ENCODE assay signal across 8 cellular contexts in genomic region chr2:11123856-11124759, GRCh38. TPM values are rescaled to one million over a fixed set of nuclear protein-coding genes. Genes with fewer than 3 reads are reported as not detected.
DNase-seq lines count a peak whose midpoint lies in the region; ATAC-seq and TF ChIP-seq lines count a peak whose summit lies in the region.

No MANE protein-coding gene starts in this region.

- H3K36me3 ChIP-seq in GM06990 (ENCODE audit: control insufficient read depth, insufficient read depth, low read length) (no peaks in the 10 kb centered on the region), NT2/D1 (ENCODE audit: insufficient read depth, insufficient read length, low read length) (no peaks in the 10 kb centered on the region)

- H3K27me3 ChIP-seq in GM06990 (replicated peaks; ENCODE audit: control insufficient read depth, insufficient read depth, low read length) (peaks cover 2% of the 10 kb centered on the region), NT2/D1 (ENCODE audit: insufficient read depth, insufficient read length) (no peaks in the 10 kb centered on the region)

- H3K9ac ChIP-seq in NT2/D1 (ENCODE audit: insufficient read length, low read depth) = no peak overlapping the region

- DNase-seq in GM06990 (ENCODE audit: extremely low read depth, insufficient read length) (peak; percentile 64), NT2/D1 (ENCODE audit: low read depth, low spot score) (peak; percentile 66), activated T-cell treated with anti-CD3 and anti-CD28 coated beads for 4 hours (peak; percentile 37), non-pigmented ciliary epithelial cell (ENCODE audit: low read depth) (peak; percentile 4)
- peak; percentile 37 for DNase-seq in Jurkat, Clone E6-1 (ENCODE audit: low read depth, low spot score)

- no peaks in the 10 kb centered on the region for H3K9me3 ChIP-seq in NT2/D1 (ENCODE audit: insufficient read depth, low read length)

- peak; percentile 91 for TF ChIP-seq CTCF in GM06990 (IDR thresholded peaks at IDR 0.05; ENCODE audit: insufficient read depth, low read length, poor library complexity, severe bottlenecking)

- peak; percentile 70 for ATAC-seq in esophagus mucosa
- no peak for ATAC-seq in GM18861 (IDR thresholded peaks at IDR 0.05; ENCODE audit: unreplicated experiment)
- no peak for ATAC-seq in HG02970 (IDR thresholded peaks at IDR 0.05; ENCODE audit: low FRiP score, unreplicated experiment)

- H3K4me1 ChIP-seq in NT2/D1 (ENCODE audit: insufficient read depth, insufficient read length) = no peaks in the 10 kb centered on the region

- no peak overlapping the region for H3K4me3 ChIP-seq in GM06990 (replicated peaks; ENCODE audit: low read depth, low read length)
- H3K4me3 ChIP-seq in Jurkat, Clone E6-1 (ENCODE audit: low read length) = no peak overlapping the region
- no peak overlapping the region for H3K4me3 ChIP-seq in NT2/D1 (ENCODE audit: insufficient read length, low read depth)

RNA-seq across cellular contexts. Expression of gene SLC66A3, which starts 31.2 kb away (rescaled TPM):
- 18.4 TPM for polyA plus RNA-seq in Jurkat, Clone E6-1 (2012; ENCODE audit: insufficient read depth, insufficient read length)
- total RNA-seq in esophagus mucosa = 10.9 TPM

Comparison
In these comparisons a context has a peak if more than half of its experiments do, and no peak if none do; other contexts are left out.
1. DNase-seq: peak in every context shown above with its lines; median percentile 66 in NT2/D1; 64 in GM06990; 37 in Jurkat, Clone E6-1; 37 in activated T-cell treated with anti-CD3 and anti-CD28 coated beads for 4 hours; 4 in non-pigmented ciliary epithelial cell.